Comparison of ENCODE assay signal across 28 cellular contexts in the genomic region with DNA sequence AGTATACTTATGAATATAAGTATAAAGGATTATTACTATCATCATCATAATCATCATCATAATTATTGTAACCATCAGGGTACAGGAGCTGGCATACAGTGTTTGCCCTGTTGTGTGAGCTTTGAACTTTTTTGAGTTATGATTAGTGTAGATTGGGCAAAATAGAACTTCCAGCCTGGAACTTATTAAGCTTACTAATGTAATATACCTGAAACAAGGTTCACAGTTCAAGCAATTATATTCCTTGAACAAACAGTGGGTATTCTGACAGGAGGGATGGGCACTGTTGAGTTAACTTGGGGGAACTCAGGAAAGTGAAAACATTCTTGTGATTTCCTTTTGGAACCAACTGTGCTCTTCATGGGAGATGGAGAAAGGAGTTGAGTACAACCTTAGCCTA.
"Had no signal": no experiment of that assay in that cellular context is flagged by ENCODE, and none has a peak within 500 bp of the region (broad histone marks: within the 10 kb centered on the region; RNA-seq: fewer than 3 reads in every experiment).

No MANE protein-coding gene starts in this region.

- H3K4me1 Mint-ChIP-seq: endodermal cell had no signal

- H3K4me3 Mint-ChIP-seq: dendritic cell treated with granulocyte-macrophage colony-stimulating factor and Interleukin-4, amounts not matched to agents 40 ng/mL and 50 ng/mL, for 4 days; effector memory CD8-positive, alpha-beta T cell; endodermal cell had no signal

- DNase-seq: colonic mucosa; cortex of kidney; dermis blood vessel endothelial cell; dorsolateral prefrontal cortex; effector CD4-positive, alpha-beta T cell; effector CD8-positive, alpha-beta T cell; effector memory CD4-positive, alpha-beta T cell; effector memory CD8-positive, alpha-beta T cell; endodermal cell; erythroblast; esophagus squamous epithelium; foreskin fibroblast; foreskin keratinocyte; foreskin melanocyte; gastrocnemius medialis; glutamatergic neuron; head of caudate nucleus; heart left ventricle had no signal

- ATAC-seq: effector memory CD8-positive, alpha-beta T cell; esophagus mucosa; foreskin keratinocyte; gastrocnemius medialis; gastroesophageal sphincter; heart left ventricle had no signal

- H3K9me3 ChIP-seq: colonic mucosa, esophagus muscularis mucosa, esophagus squamous epithelium, gastrocnemius medialis, gastroesophageal sphincter had no signal

- H3K27me3 ChIP-seq: colonic mucosa, esophagus muscularis mucosa, esophagus squamous epithelium, foreskin keratinocyte, gastrocnemius medialis, gastroesophageal sphincter, heart left ventricle had no signal

- H3K4me3 ChIP-seq: colonic mucosa, coronary artery, dorsolateral prefrontal cortex, esophagus muscularis mucosa, esophagus squamous epithelium, gastrocnemius medialis, gastroesophageal sphincter, heart left ventricle had no signal

- H3K27ac Mint-ChIP-seq: dendritic cell treated with granulocyte-macrophage colony-stimulating factor and Interleukin-4, amounts not matched to agents 40 ng/mL and 50 ng/mL, for 4 days; effector memory CD8-positive, alpha-beta T cell; endodermal cell had no signal

- H3K4me1 ChIP-seq: colonic mucosa, esophagus muscularis mucosa, esophagus squamous epithelium, gastrocnemius medialis, gastroesophageal sphincter, heart left ventricle had no signal

- H3K27me3 Mint-ChIP-seq: dendritic cell treated with granulocyte-macrophage colony-stimulating factor and Interleukin-4, amounts not matched to agents 40 ng/mL and 50 ng/mL, for 4 days; effector memory CD8-positive, alpha-beta T cell had no signal

- H3K36me3 ChIP-seq: colonic mucosa, esophagus muscularis mucosa, esophagus squamous epithelium, gastrocnemius medialis, gastroesophageal sphincter, heart left ventricle had no signal

- H3K27ac ChIP-seq: colonic mucosa, coronary artery, dorsolateral prefrontal cortex, epithelial cell of prostate, esophagus muscularis mucosa, esophagus squamous epithelium, foreskin keratinocyte, gastrocnemius medialis, gastroesophageal sphincter, heart left ventricle had no signal

- FAIRE-seq: colon, endometrium, endothelial cell of umbilical vein, frontal cortex had no signal
